In the genomic region with DNA sequence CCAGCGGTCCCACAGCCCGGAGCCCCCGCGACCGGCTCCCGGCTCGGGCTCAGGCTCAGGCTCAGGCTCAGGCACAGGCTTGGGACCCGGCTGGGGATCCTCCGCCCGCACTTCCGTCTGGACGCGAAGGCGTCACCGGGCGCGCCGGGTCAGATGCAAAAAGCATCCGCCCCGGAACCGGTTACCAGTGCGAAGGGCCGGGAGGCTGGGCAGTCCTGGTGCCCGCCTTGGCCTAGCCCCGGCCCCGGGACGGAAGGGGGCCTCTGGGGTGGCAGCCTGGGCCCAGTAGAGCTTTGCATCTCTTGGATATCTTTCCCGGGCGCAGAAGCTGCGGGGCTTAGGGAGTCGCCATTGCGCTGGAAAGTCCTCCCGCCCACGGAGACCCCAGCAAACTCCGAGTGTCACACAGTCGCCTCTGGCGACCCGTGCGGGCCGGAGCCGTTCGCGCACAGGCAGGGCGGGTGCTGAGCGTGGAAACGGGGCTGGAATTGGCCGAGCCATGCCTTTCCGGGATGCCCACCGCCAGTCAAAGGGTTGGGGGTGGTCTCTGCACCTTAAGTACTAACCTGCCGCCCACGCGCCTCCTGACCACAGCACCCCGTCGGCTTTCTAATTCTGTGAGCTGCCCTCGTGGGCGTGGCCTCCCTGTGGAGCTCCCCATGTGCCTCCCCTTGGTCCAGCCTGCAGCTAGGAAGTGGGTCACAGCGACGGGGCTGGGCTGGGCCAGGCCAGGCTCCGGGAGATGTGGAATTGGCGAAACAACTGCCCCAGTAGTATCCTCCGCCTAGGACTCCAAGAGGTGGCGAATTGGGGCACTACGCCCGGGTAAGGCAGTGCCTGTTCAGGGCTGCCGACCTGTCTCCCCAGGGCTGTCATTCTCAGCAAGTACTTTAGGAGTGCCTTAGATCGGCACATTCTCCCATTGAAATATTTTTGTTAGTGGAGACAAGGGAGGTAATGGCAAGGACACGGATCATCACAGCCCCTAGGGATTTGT, we compare ENCODE assay signal across 1 cellular context.
TF ChIP-seq lines count a peak whose summit lies in the region.

A gene (minus strand): TSS at position 119 of the 997 bp plus-strand sequence. CDS start 129 bp downstream, outside the sequence.

TF ChIP-seq in HepG2, 621 proteins besides CTCF, POLR2A, EP300 and RAD21 (continued from another document and continues in another):
- TF ChIP-seq, protein P1, sequence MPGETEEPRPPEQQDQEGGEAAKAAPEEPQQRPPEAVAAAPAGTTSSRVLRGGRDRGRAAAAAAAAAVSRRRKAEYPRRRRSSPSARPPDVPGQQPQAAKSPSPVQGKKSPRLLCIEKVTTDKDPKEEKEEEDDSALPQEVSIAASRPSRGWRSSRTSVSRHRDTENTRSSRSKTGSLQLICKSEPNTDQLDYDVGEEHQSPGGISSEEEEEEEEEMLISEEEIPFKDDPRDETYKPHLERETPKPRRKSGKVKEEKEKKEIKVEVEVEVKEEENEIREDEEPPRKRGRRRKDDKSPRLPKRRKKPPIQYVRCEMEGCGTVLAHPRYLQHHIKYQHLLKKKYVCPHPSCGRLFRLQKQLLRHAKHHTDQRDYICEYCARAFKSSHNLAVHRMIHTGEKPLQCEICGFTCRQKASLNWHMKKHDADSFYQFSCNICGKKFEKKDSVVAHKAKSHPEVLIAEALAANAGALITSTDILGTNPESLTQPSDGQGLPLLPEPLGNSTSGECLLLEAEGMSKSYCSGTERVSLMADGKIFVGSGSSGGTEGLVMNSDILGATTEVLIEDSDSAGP (CRISPR knock-in tag; IDR thresholded peaks at IDR 0.05; ENCODE audit: borderline replicate concordance) = peak; percentile 91; the same call in 1 of the 2 replicates
- TF ChIP-seq NR2F6 (IDR thresholded peaks at IDR 0.05) (no peak), NR2F6 (CRISPR knock-in tag; IDR thresholded peaks at IDR 0.05) (no peak), ZNF652 (CRISPR knock-in tag; IDR thresholded peaks at IDR 0.05; ENCODE audit: borderline replicate concordance, low read depth) (0 out of 2 replicates have a peak, but pooled peaks have one; percentile 9), KAT2B (IDR thresholded peaks at IDR 0.05; ENCODE audit: borderline replicate concordance, low read depth, low read length) (no peak), HDAC1 (CRISPR knock-in tag; IDR thresholded peaks at IDR 0.05) (peak; percentile 96), PHF21A (CRISPR knock-in tag; IDR thresholded peaks at IDR 0.05) (peak; percentile 95), RBAK (CRISPR knock-in tag; IDR thresholded peaks at IDR 0.05) (no peak), ZNF616 (CRISPR knock-in tag; IDR thresholded peaks at IDR 0.05; ENCODE audit: low read depth) (no peak), ZNF766 (CRISPR knock-in tag; IDR thresholded peaks at IDR 0.05; ENCODE audit: borderline replicate concordance) (peak; percentile 64), NR1H2 (CRISPR knock-in tag; IDR thresholded peaks at IDR 0.05; ENCODE audit: borderline replicate concordance, low read depth) (0 out of 2 replicates have a peak, but pooled peaks have one; percentile 16), AGO2 (optimal IDR thresholded peaks at IDR 0.05; ENCODE audit: low read depth, low read length) (peak; percentile 86), SOX6 (IDR thresholded peaks at IDR 0.05) (no peak), SOX6 (CRISPR knock-in tag; IDR thresholded peaks at IDR 0.05) (peak; percentile 58; the same call in 1 of the 2 replicates), PTBP1 (IDR thresholded peaks at IDR 0.05; ENCODE audit: low read depth, low read length, poor library complexity, severe bottlenecking) (no peak), HOXA3 (CRISPR knock-in tag; IDR thresholded peaks at IDR 0.05) (peak; percentile 82; the same call in 1 of the 2 replicates), KLF16 (CRISPR knock-in tag; IDR thresholded peaks at IDR 0.05) (0 out of 4 replicates have a peak, but pooled peaks of 1 of the 2 experiments have one; percentile 69), SP4 (CRISPR knock-in tag; IDR thresholded peaks at IDR 0.05) (peak; percentile 71; the same call in 1 of the 2 replicates), CREM (IDR thresholded peaks at IDR 0.05) (peak; percentile 91), CREM (CRISPR knock-in tag; IDR thresholded peaks at IDR 0.05) (peak; percentile 21; the same call in 1 of the 2 replicates), ZFY (CRISPR knock-in tag; IDR thresholded peaks at IDR 0.05) (peak; percentile 99), MTF2 (CRISPR knock-in tag; IDR thresholded peaks at IDR 0.05; ENCODE audit: borderline replicate concordance) (peak; percentile 92; the same call in 1 of the 2 replicates), ZNF10 (CRISPR knock-in tag; IDR thresholded peaks at IDR 0.05; ENCODE audit: borderline replicate concordance, low read depth) (no peak), ISL2 (CRISPR knock-in tag; IDR thresholded peaks at IDR 0.05) (peak; percentile 78), ZNF678 (CRISPR knock-in tag; IDR thresholded peaks at IDR 0.05) (peak; percentile 20), BRD4 (CRISPR knock-in tag; IDR thresholded peaks at IDR 0.05) (peak; percentile 53; the same call in 1 of the 2 replicates), ZNF557 (CRISPR knock-in tag; IDR thresholded peaks at IDR 0.05) (0 out of 2 replicates have a peak, but pooled peaks have one; percentile 57), RFXAP (CRISPR knock-in tag; IDR thresholded peaks at IDR 0.05; ENCODE audit: borderline replicate concordance) (peak; percentile 40; the same call in 1 of the 2 replicates), ZNF749 (CRISPR knock-in tag; IDR thresholded peaks at IDR 0.05; ENCODE audit: borderline replicate concordance) (peak; percentile 66; the same call in 1 of the 2 replicates)
- TF ChIP-seq, protein P2, sequence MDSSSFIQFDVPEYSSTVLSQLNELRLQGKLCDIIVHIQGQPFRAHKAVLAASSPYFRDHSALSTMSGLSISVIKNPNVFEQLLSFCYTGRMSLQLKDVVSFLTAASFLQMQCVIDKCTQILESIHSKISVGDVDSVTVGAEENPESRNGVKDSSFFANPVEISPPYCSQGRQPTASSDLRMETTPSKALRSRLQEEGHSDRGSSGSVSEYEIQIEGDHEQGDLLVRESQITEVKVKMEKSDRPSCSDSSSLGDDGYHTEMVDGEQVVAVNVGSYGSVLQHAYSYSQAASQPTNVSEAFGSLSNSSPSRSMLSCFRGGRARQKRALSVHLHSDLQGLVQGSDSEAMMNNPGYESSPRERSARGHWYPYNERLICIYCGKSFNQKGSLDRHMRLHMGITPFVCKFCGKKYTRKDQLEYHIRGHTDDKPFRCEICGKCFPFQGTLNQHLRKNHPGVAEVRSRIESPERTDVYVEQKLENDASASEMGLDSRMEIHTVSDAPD (CRISPR knock-in tag; IDR thresholded peaks at IDR 0.05) = no peak
- TF ChIP-seq, protein P3, sequence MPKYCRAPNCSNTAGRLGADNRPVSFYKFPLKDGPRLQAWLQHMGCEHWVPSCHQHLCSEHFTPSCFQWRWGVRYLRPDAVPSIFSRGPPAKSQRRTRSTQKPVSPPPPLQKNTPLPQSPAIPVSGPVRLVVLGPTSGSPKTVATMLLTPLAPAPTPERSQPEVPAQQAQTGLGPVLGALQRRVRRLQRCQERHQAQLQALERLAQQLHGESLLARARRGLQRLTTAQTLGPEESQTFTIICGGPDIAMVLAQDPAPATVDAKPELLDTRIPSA (CRISPR knock-in tag; IDR thresholded peaks at IDR 0.05; ENCODE audit: borderline replicate concordance) = no peak; the same call in 1 of the 2 replicates
- TF ChIP-seq, protein P4, sequence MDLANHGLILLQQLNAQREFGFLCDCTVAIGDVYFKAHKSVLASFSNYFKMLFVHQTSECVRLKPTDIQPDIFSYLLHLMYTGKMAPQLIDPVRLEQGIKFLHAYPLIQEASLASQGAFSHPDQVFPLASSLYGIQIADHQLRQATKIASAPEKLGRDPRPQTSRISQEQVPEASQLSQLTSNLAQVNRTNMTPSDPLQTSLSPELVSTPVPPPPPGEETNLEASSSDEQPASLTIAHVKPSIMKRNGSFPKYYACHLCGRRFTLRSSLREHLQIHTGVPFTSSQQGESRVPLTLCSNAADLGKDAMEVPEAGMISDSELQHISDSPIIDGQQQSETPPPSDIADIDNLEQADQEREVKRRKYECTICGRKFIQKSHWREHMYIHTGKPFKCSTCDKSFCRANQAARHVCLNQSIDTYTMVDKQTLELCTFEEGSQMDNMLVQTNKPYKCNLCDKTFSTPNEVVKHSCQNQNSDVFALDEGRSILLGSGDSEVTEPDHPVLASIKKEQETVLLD (CRISPR knock-in tag; IDR thresholded peaks at IDR 0.05; ENCODE audit: low read depth) = peak; percentile 42; the same call in 1 of the 2 replicates
- TF ChIP-seq, protein P5, sequence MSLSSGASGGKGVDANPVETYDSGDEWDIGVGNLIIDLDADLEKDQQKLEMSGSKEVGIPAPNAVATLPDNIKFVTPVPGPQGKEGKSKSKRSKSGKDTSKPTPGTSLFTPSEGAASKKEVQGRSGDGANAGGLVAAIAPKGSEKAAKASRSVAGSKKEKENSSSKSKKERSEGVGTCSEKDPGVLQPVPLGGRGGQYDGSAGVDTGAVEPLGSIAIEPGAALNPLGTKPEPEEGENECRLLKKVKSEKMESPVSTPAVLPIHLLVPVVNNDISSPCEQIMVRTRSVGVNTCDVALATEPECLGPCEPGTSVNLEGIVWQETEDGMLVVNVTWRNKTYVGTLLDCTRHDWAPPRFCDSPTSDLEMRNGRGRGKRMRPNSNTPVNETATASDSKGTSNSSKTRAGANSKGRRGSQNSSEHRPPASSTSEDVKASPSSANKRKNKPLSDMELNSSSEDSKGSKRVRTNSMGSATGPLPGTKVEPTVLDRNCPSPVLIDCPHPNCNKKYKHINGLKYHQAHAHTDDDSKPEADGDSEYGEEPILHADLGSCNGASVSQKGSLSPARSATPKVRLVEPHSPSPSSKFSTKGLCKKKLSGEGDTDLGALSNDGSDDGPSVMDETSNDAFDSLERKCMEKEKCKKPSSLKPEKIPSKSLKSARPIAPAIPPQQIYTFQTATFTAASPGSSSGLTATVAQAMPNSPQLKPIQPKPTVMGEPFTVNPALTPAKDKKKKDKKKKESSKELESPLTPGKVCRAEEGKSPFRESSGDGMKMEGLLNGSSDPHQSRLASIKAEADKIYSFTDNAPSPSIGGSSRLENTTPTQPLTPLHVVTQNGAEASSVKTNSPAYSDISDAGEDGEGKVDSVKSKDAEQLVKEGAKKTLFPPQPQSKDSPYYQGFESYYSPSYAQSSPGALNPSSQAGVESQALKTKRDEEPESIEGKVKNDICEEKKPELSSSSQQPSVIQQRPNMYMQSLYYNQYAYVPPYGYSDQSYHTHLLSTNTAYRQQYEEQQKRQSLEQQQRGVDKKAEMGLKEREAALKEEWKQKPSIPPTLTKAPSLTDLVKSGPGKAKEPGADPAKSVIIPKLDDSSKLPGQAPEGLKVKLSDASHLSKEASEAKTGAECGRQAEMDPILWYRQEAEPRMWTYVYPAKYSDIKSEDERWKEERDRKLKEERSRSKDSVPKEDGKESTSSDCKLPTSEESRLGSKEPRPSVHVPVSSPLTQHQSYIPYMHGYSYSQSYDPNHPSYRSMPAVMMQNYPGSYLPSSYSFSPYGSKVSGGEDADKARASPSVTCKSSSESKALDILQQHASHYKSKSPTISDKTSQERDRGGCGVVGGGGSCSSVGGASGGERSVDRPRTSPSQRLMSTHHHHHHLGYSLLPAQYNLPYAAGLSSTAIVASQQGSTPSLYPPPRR (CRISPR knock-in tag; IDR thresholded peaks at IDR 0.05; ENCODE audit: borderline replicate concordance) = no peak
- TF ChIP-seq, protein P6, sequence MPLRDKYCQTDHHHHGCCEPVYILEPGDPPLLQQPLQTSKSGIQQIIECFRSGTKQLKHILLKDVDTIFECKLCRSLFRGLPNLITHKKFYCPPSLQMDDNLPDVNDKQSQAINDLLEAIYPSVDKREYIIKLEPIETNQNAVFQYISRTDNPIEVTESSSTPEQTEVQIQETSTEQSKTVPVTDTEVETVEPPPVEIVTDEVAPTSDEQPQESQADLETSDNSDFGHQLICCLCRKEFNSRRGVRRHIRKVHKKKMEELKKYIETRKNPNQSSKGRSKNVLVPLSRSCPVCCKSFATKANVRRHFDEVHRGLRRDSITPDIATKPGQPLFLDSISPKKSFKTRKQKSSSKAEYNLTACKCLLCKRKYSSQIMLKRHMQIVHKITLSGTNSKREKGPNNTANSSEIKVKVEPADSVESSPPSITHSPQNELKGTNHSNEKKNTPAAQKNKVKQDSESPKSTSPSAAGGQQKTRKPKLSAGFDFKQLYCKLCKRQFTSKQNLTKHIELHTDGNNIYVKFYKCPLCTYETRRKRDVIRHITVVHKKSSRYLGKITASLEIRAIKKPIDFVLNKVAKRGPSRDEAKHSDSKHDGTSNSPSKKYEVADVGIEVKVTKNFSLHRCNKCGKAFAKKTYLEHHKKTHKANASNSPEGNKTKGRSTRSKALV (CRISPR knock-in tag; IDR thresholded peaks at IDR 0.05) = peak; percentile 66; the same call in 1 of the 2 replicates
- TF ChIP-seq, protein P7, sequence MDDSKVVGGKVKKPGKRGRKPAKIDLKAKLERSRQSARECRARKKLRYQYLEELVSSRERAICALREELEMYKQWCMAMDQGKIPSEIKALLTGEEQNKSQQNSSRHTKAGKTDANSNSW (CRISPR knock-in tag; IDR thresholded peaks at IDR 0.05; ENCODE audit: borderline replicate concordance) = 0 out of 2 replicates have a peak, but pooled peaks have one; percentile 62
